12 cellular contexts compared by ENCODE assay signal in the genomic region with DNA sequence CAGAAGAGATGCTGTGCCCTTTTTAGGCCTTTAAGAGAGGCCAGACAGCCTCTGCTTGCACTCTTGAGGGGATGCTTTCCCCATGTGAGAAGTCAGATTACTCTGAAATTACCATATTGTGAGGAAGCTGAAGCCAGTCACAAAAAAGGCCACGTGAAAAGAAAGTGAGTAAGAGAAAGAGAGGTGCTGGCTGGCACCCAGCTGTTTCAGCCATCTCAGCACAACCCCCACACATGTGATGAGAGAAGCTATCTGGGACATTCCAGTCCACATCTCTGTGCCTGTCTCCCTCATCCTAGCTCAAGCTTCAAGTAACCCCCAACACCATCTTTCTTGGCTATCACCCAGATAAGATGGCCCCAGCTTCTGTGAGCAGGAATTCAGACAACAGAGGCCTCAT.
"Had no signal": no experiment of that assay in that cellular context is flagged by ENCODE, and none has a peak within 500 bp of the region (broad histone marks: within the 10 kb centered on the region; RNA-seq: fewer than 3 reads in every experiment).

No MANE protein-coding gene starts in this region.

- DNase-seq: activated CD4-positive, alpha-beta memory T cell treated with anti-CD3 and anti-CD28 coated beads, Interleukin-2, amount 10 ng/mL, durations not matched to agents 7 days and 5 days; activated CD4-positive, alpha-beta T cell treated with anti-CD3 and anti-CD28 coated beads for 1 hour; activated naive CD8-positive, alpha-beta T cell treated with anti-CD3 and anti-CD28 coated beads, Interleukin-2, amount 50 U/mL, for 24 hours; activated T-cell treated with anti-CD3 and anti-CD28 coated beads, Interleukin-2, amount 50 U/mL, for 48 hours; colonic mucosa; effector memory CD4-positive, alpha-beta T cell; natural killer cell; sigmoid colon; stimulated activated CD4-positive, alpha-beta T cell treated with anti-CD3 and anti-CD28 coated beads, Interleukin-12 subunit alpha, Interleukin-12 subunit beta, amount 100 ng/mL, for 4 hours; stimulated activated CD4-positive, alpha-beta T cell treated with anti-CD3 and anti-CD28 coated beads, Interleukin-2, amount 100 ng/mL, for 48 hours; stimulated activated naive CD8-positive, alpha-beta T cell treated with anti-CD3 and anti-CD28 coated beads, Interleukin-15, amount 100 ng/mL, for 72 hours had no signal

- H3K9me3 Mint-ChIP-seq: activated CD4-positive, alpha-beta memory T cell treated with anti-CD3 and anti-CD28 coated beads, Interleukin-2, amount 10 ng/mL, durations not matched to agents 7 days and 5 days; activated naive CD8-positive, alpha-beta T cell treated with anti-CD3 and anti-CD28 coated beads, Interleukin-2, amount 50 U/mL, for 24 hours; natural killer cell; stimulated activated naive CD8-positive, alpha-beta T cell treated with anti-CD3 and anti-CD28 coated beads, Interleukin-15, amount 100 ng/mL, for 72 hours; T-helper 2 cell treated with Interferon-gamma antibody and Interleukin-4, amounts not matched to agents 5 μg/mL and 100 μg/mL, for 36 hours had no signal

- H3K4me3 ChIP-seq: colonic mucosa, sigmoid colon had no signal

- H3K36me3 Mint-ChIP-seq: natural killer cell had no signal

- H3K4me3 Mint-ChIP-seq: activated CD4-positive, alpha-beta memory T cell treated with anti-CD3 and anti-CD28 coated beads, Interleukin-2, amount 10 ng/mL, durations not matched to agents 7 days and 5 days; activated naive CD8-positive, alpha-beta T cell treated with anti-CD3 and anti-CD28 coated beads, Interleukin-2, amount 50 U/mL, for 24 hours; natural killer cell; stimulated activated naive CD8-positive, alpha-beta T cell treated with anti-CD3 and anti-CD28 coated beads, Interleukin-15, amount 100 ng/mL, for 72 hours; T-helper 2 cell treated with Interferon-gamma antibody and Interleukin-4, amounts not matched to agents 5 μg/mL and 100 μg/mL, for 36 hours had no signal

- ATAC-seq: activated naive CD8-positive, alpha-beta T cell treated with anti-CD3 and anti-CD28 coated beads, Interleukin-2, amount 50 U/mL, for 24 hours; natural killer cell; stimulated activated naive CD8-positive, alpha-beta T cell treated with anti-CD3 and anti-CD28 coated beads, Interleukin-15, amount 100 ng/mL, for 72 hours had no signal

- H3K27ac Mint-ChIP-seq: activated CD4-positive, alpha-beta memory T cell treated with anti-CD3 and anti-CD28 coated beads, Interleukin-2, amount 10 ng/mL, durations not matched to agents 7 days and 5 days; activated naive CD8-positive, alpha-beta T cell treated with anti-CD3 and anti-CD28 coated beads, Interleukin-2, amount 50 U/mL, for 24 hours; natural killer cell; stimulated activated naive CD8-positive, alpha-beta T cell treated with anti-CD3 and anti-CD28 coated beads, Interleukin-15, amount 100 ng/mL, for 72 hours; T-helper 2 cell treated with Interferon-gamma antibody and Interleukin-4, amounts not matched to agents 5 μg/mL and 100 μg/mL, for 36 hours had no signal
